ENCODE assay signal across 16 cellular contexts in genomic region chr12:5441497-5442236, GRCh38. TPM values are rescaled to one million over a fixed set of nuclear protein-coding genes. Genes with fewer than 3 reads are reported as not detected.
DNase-seq lines count a peak whose midpoint lies in the region; ATAC-seq and TF ChIP-seq lines count a peak whose summit lies in the region.
"Had no signal": no experiment of that assay in that cellular context is flagged by ENCODE, and none has a peak within 500 bp of the region (broad histone marks: within the 10 kb centered on the region; RNA-seq: fewer than 3 reads in every experiment).

No MANE protein-coding gene starts in this region.

- H3K4me2 ChIP-seq in PC-3 (ENCODE audit: low read length), result no peak overlapping the region
- H3K4me2 ChIP-seq: SK-N-SH had no signal

- H3K27ac ChIP-seq in heart left ventricle, result no peak overlapping the region
- no peak overlapping the region for H3K27ac ChIP-seq in PC-3 (ENCODE audit: low read length)
- H3K27ac ChIP-seq: gastroesophageal sphincter, stomach had no signal

- no peaks in the 10 kb centered on the region for H3K36me3 ChIP-seq in heart left ventricle
- no peaks in the 10 kb centered on the region for H3K36me3 ChIP-seq in PC-3 (ENCODE audit: low read depth, low read length)
- H3K36me3 ChIP-seq: gastroesophageal sphincter, stomach had no signal

- no peaks in the 10 kb centered on the region for H3K9me2 ChIP-seq in PC-3 (replicated peaks; ENCODE audit: low read length)
- H3K9me2 ChIP-seq: SK-N-SH had no signal

- peaks cover 9% of the 10 kb centered on the region for H3K4me1 Mint-ChIP-seq in CD14-positive monocyte
- H3K4me1 Mint-ChIP-seq: activated CD4-positive, alpha-beta T cell treated with anti-CD3 and anti-CD28 coated beads for 36 hours had no signal

- no peaks in the 10 kb centered on the region for H3K36me3 Mint-ChIP-seq in CD14-positive monocyte

- intact Hi-C loops in heart left ventricle (cut with DNase I), result loop anchor here (1.0 to 10.0 kb wide), 16 partner anchors 203 to 584 kb away; no protein-coding TSS in a partner anchor
- intact Hi-C loops in cardiac septum (cut with DNase I), result loop anchor here (2.0 to 10.0 kb wide), 3 partner anchors 241 to 357 kb away; no protein-coding TSS in a partner anchor
- intact Hi-C loops in PC-3 (cut with micrococcal nuclease), result no loop called here
- intact Hi-C loops in CD14-positive monocyte (cut with micrococcal nuclease), result no loop called here

- peaks cover 29 to 45% (median 39%) of the 10 kb centered on the region in 3 donors for H3K27me3 Mint-ChIP-seq in CD14-positive monocyte (ENCODE audit: low read depth in 3 of 3)

- H3K4me3 ChIP-seq in heart left ventricle, result no peak overlapping the region
- no peak overlapping the region for H3K4me3 ChIP-seq in PC-3 (ENCODE audit: low read length)
- H3K4me3 ChIP-seq: gastroesophageal sphincter, stomach had no signal

- DNase-seq in heart left ventricle, result no peak
- no peak for DNase-seq in cardiac septum (ENCODE audit: low spot score)
- peak; percentile 44 for DNase-seq in PC-3
- peak; percentile 88 for DNase-seq in glomerular visceral epithelial cell (ENCODE audit: extremely low spot score)
- DNase-seq in CD14-positive monocyte (ENCODE audit: low spot score), result no peak
- no peak for DNase-seq in NCI-H2196 treated with DMSO at 0.1 percent for 48 hours (lab: John Stamatoyannopoulos, UW; ENCODE audit: unreplicated experiment)
- no peak for DNase-seq in T1000 (lab: John Stamatoyannopoulos, UW)
- DNase-seq: activated CD4-positive, alpha-beta T cell treated with anti-CD3 and anti-CD28 coated beads for 36 hours; NCI-H510A; stimulated activated CD4-positive, alpha-beta T cell treated with anti-CD3 and anti-CD28 coated beads, Interleukin-4, amount 100 ng/mL, for 24 hours; stomach had no signal

- no peak overlapping the region for H3K9ac ChIP-seq in PC-3 (ENCODE audit: low read length)
- H3K9ac ChIP-seq: SK-N-SH had no signal

- no peaks in the 10 kb centered on the region for H3F3A ChIP-seq in PC-3 (ENCODE audit: low read length, unreplicated experiment)

- CTCF ChIA-PET in PC-3 (lab: Charles Lee), result interaction anchor here (0.6 kb wide), 1 partner anchor 21 kb away, joined by 3 read pairs; no protein-coding TSS in a partner anchor

- no peak for TF ChIP-seq POLR2A in heart left ventricle (IDR thresholded peaks at IDR 0.05)

- 65 to 77% (median 68%) methylated on average over 10 of the region's 10 CpGs for WGBS in heart left ventricle, 4 donors

- H3K27me3 ChIP-seq in heart left ventricle (peaks cover 0 to 5% (median 0%) of the 10 kb centered on the region in 9 donors), PC-3 (ENCODE audit: low read length) (peaks cover 5% of the 10 kb centered on the region; the same call in 1 of the 2 replicates)

- H3K9me3 ChIP-seq in heart left ventricle, result peaks cover 0 to 6% (median 0%) of the 10 kb centered on the region in 12 donors
- H3K9me3 ChIP-seq in PC-3 (ENCODE audit: low read length), result no peaks in the 10 kb centered on the region
- H3K9me3 ChIP-seq: SK-N-SH, stomach had no signal

- TF ChIP-seq CTCF in heart left ventricle (IDR thresholded peaks at IDR 0.05), result no peak
- no peak for TF ChIP-seq CTCF in PC-3 (conservative IDR thresholded peaks at IDR 0.05; ENCODE audit: low read depth, low read length)
- no peak for TF ChIP-seq CTCF in CD14-positive monocyte (IDR thresholded peaks at IDR 0.05)

- POLR2A ChIA-PET in PC-3 (lab: Charles Lee; ENCODE audit: unreplicated experiment), result no interaction called here

- H4K20me1 ChIP-seq in PC-3 (ENCODE audit: low read length), result no peaks in the 10 kb centered on the region

- peak in 3 of 4 donors; percentile 21 to 73 (median 52) for ATAC-seq in heart left ventricle
- ATAC-seq in PC-3, result no peak
- no peak for ATAC-seq in HG03159 (IDR thresholded peaks at IDR 0.05; ENCODE audit: unreplicated experiment)
- ATAC-seq: activated CD4-positive, alpha-beta T cell treated with anti-CD3 and anti-CD28 coated beads for 36 hours; gastroesophageal sphincter had no signal

- H3K4me1 ChIP-seq in heart left ventricle, result peaks cover 0 to 39% (median 11%) of the 10 kb centered on the region in 12 donors
- H3K4me1 ChIP-seq in PC-3 (ENCODE audit: insufficient read depth, low read length), result 0 out of 2 replicates have a peak, but pooled peaks cover 3% of the 10 kb centered on the region
- H3K4me1 ChIP-seq: gastroesophageal sphincter had no signal

- H3K4me3 Mint-ChIP-seq in CD14-positive monocyte, result no peak overlapping the region
- H3K4me3 Mint-ChIP-seq: activated CD4-positive, alpha-beta T cell treated with anti-CD3 and anti-CD28 coated beads for 36 hours; activated naive CD4-positive, alpha-beta T cell treated with anti-CD3 and anti-CD28 coated beads for 36 hours; dendritic cell treated with granulocyte-macrophage colony-stimulating factor and Interleukin-4, amounts not matched to agents 40 ng/mL and 50 ng/mL, for 4 days had no signal

- no peak overlapping the region for H2AFZ ChIP-seq in PC-3 (ENCODE audit: low read length)

- no peak overlapping the region for H3K27ac Mint-ChIP-seq in CD14-positive monocyte
- H3K27ac Mint-ChIP-seq: activated CD4-positive, alpha-beta T cell treated with anti-CD3 and anti-CD28 coated beads for 36 hours; activated naive CD4-positive, alpha-beta T cell treated with anti-CD3 and anti-CD28 coated beads for 36 hours; dendritic cell treated with granulocyte-macrophage colony-stimulating factor and Interleukin-4, amounts not matched to agents 40 ng/mL and 50 ng/mL, for 4 days had no signal

- BruUV-seq in PC-3 (replicated peaks; lab: Mats Ljungman, UMichigan), result no TSS peak

- peaks cover 0 to 2% (median 0%) of the 10 kb centered on the region in 7 donors for H3K9me3 Mint-ChIP-seq in CD14-positive monocyte
- H3K9me3 Mint-ChIP-seq: dendritic cell treated with granulocyte-macrophage colony-stimulating factor and Interleukin-4, amounts not matched to agents 40 ng/mL and 50 ng/mL, for 4 days had no signal

- H3K79me2 ChIP-seq in PC-3 (ENCODE audit: low read length), result no peaks in the 10 kb centered on the region

RNA-seq across cellular contexts. Expression of gene NTF3, which starts 9.8 kb away (rescaled TPM):
- total RNA-seq in heart left ventricle, result 1 to 10 TPM in 2 of 9 donors, under 1 TPM in 7; 0.26 to 1.7 (median 0.63) TPM
- polyA plus RNA-seq in heart left ventricle, result 1 to 10 TPM in 1 of 2 donors, under 1 TPM in 1; 0.35 to 1.1 TPM
- 0.70 TPM for total RNA-seq in cardiac septum
- total RNA-seq in PC-3 (2014; rRNA removed), result not detected in 2 replicates
- polyA plus RNA-seq in CD14-positive monocyte, result not detected
- total RNA-seq: activated CD4-positive, alpha-beta T cell treated with anti-CD3 and anti-CD28 coated beads for 36 hours; activated naive CD4-positive, alpha-beta T cell treated with anti-CD3 and anti-CD28 coated beads for 36 hours had no signal
- polyA plus RNA-seq: SK-N-SH had no signal

Comparison
In these comparisons a context has a peak if more than half of its experiments do, and no peak if none do; other contexts are left out.
1. ATAC-seq: peak in heart left ventricle (3 of 4); none in PC-3 (single experiment) and HG03159 (single experiment).
2. DNase-seq: peak in PC-3 (single experiment) and glomerular visceral epithelial cell (single experiment); none in heart left ventricle (0 of 5), cardiac septum (single experiment), CD14-positive monocyte (single experiment), NCI-H2196 treated with DMSO at 0.1 percent for 48 hours (single experiment) and T1000 (single experiment).
3. intact Hi-C loops: an anchor here in heart left ventricle (1.0 to 10.0 kb wide) and cardiac septum (2.0 to 10.0 kb wide); none called in PC-3 and CD14-positive monocyte.